In genomic region chr20:32285621-32286334, GRCh38 we compare ENCODE assay signal across 8 cellular contexts. TPM values are rescaled to one million over a fixed set of nuclear protein-coding genes. Genes with fewer than 3 reads are reported as not detected.
DNase-seq lines count a peak whose midpoint lies in the region; ATAC-seq, FAIRE-seq and TF ChIP-seq lines count a peak whose summit lies in the region.

No MANE protein-coding gene starts in this region.

- no peak overlapping the region for H3K4me2 ChIP-seq in HepG2 (ENCODE audit: low read depth, low read length)

- no peak for TF ChIP-seq POLR2A in HepG2 (IDR thresholded peaks at IDR 0.05; ENCODE audit: insufficient read depth in 1 of 2, low read depth in 2 of 2, low read length in 2 of 2)

- peak overlapping the region; percentile 20 for H3K27ac ChIP-seq in HepG2 (ENCODE audit: extremely low read length, insufficient read depth, low read length)

- peaks cover 17% of the 10 kb centered on the region for H3K79me2 ChIP-seq in HepG2 (ENCODE audit: insufficient read depth, low read length)

- no peaks in the 10 kb centered on the region for H3K9me3 ChIP-seq in HepG2 (ENCODE audit: low read length)

- WGBS in HepG2 (ENCODE audit: low lambda C conversion rate), result 98% methylated on average over 4 of the region's 4 CpGs

- H3K9ac ChIP-seq in HepG2 (ENCODE audit: insufficient read depth, low read depth, low read length), result no peak overlapping the region

- H3K36me3 ChIP-seq in HepG2 (replicated peaks in 1 of 2; ENCODE audit: control insufficient read depth in 1 of 2, insufficient read depth in 2 of 2, low read length in 2 of 2), result peaks cover 7 to 13% of the 10 kb centered on the region in 2 experiments; a peak in 4 of 5 replicates

- no TSS peak for BruUV-seq in HepG2 (replicated peaks; lab: Mats Ljungman, UMichigan)

- DNase-seq in CD1c-positive myeloid dendritic cell (ENCODE audit: extremely low spot score) (peak; percentile 18), HepG2 (ENCODE audit: low spot score) (no peak), NCI-H1930 (lab: John Stamatoyannopoulos, UW) (no peak), islet precursor cell (no peak), globus pallidus (ENCODE audit: low spot score) (no peak)
- DNase-seq in activated gamma-delta T cell treated with anti-CD3 and anti-CD28 coated beads, Interleukin-2, amount 50 U/mL, for 16 hours (ENCODE audit: low read depth), result peak; percentile 12

- H4K20me1 ChIP-seq in HepG2 (ENCODE audit: insufficient read depth, low read length), result no peaks in the 10 kb centered on the region

- peak; percentile 80 for ATAC-seq in GM19324 (IDR thresholded peaks at IDR 0.05; ENCODE audit: low FRiP score, unreplicated experiment)
- ATAC-seq in HG03571 (IDR thresholded peaks at IDR 0.05; ENCODE audit: unreplicated experiment), result peak; percentile 48
- ATAC-seq in HepG2, result no peak

- TF ChIP-seq RAD21 in HepG2 (CRISPR knock-in tag; IDR thresholded peaks at IDR 0.05), result no peak

- no peak for FAIRE-seq in HepG2 (lab: Jason Lieb, UNC)

- H3K4me3 ChIP-seq in HepG2 (replicated peaks in 1 of 3; ENCODE audit: insufficient read depth in 1 of 3, low read depth in 2 of 3, low read length in 3 of 3), result no peak overlapping the region

- intact Hi-C loops in HepG2 (cut with micrococcal nuclease; ENCODE audit: unreplicated experiment), result loop anchor here (5.0 kb wide), 2 partner anchors 43 to 78 kb away; partner anchors contain the start of genes PLAGL2 and POFUT1

- H3K4me1 ChIP-seq in HepG2 (ENCODE audit: insufficient read depth, low read length), result peaks cover 64% of the 10 kb centered on the region

- no peak for TF ChIP-seq CTCF in HepG2 (CRISPR knock-in tag; IDR thresholded peaks at IDR 0.05)

- CTCF ChIA-PET in HepG2 (lab: Yijun Ruan, JAX; ENCODE audit: low intra/inter-chr PET ratio, low total read pairs), result no interaction called here

- POLR2A ChIA-PET in HepG2 (lab: Yijun Ruan, JAX), result interaction anchor here (1.1 to 1.9 kb wide), 3 partner anchors 11 to 50 kb away, joined by 3 to 7 read pairs (median 3); no protein-coding TSS in a partner anchor

- in situ Hi-C loops in HepG2 (cut with HindIII; ENCODE audit: extremely low pct_ligation_motif_present, low pct_unique_long_range_greater_than_20kb), result no loop called here

- H2AFZ ChIP-seq in HepG2 (ENCODE audit: low read length), result no peak overlapping the region

- H3K27me3 ChIP-seq in HepG2 (ENCODE audit: control insufficient read depth in 1 of 2, insufficient read depth in 2 of 2, low read length in 2 of 2), result no peaks in the 10 kb centered on the region

- no peak for TF ChIP-seq EP300 in HepG2 (IDR thresholded peaks at IDR 0.05; ENCODE audit: low read depth in 2 of 2, low read length in 2 of 2)
- TF ChIP-seq EP300 in HepG2 (CRISPR knock-in tag; IDR thresholded peaks at IDR 0.05; ENCODE audit: borderline replicate concordance), result no peak

TF ChIP-seq in HepG2, 621 proteins besides CTCF, POLR2A, EP300 and RAD21 (continues in another document):
- TF ChIP-seq SP4 (CRISPR knock-in tag; IDR thresholded peaks at IDR 0.05) (0 out of 2 replicates have a peak, but pooled peaks have one; percentile 15), PTBP1 (IDR thresholded peaks at IDR 0.05; ENCODE audit: low read depth, low read length, poor library complexity, severe bottlenecking) (no peak), FOXP4 (CRISPR knock-in tag; IDR thresholded peaks at IDR 0.05) (no peak), SOX13 (IDR thresholded peaks at IDR 0.05) (no peak), SOX13 (CRISPR knock-in tag; conservative IDR thresholded peaks at IDR 0.05 in 1 of 2, IDR thresholded peaks at IDR 0.05 in 1 of 2) (peak in 1 of 2 experiments; percentile 6; a peak in 1 of 4 replicates), NFKBIZ (CRISPR knock-in tag; IDR thresholded peaks at IDR 0.05) (no peak), PAXIP1 (CRISPR knock-in tag; conservative IDR thresholded peaks at IDR 0.05) (0 out of 2 replicates have a peak, but pooled peaks have one; percentile 9), HMG20A (CRISPR knock-in tag; IDR thresholded peaks at IDR 0.05; ENCODE audit: borderline replicate concordance) (no peak), THYN1 (CRISPR knock-in tag; IDR thresholded peaks at IDR 0.05; ENCODE audit: borderline replicate concordance, low read depth) (no peak), SNRNP70 (IDR thresholded peaks at IDR 0.05; ENCODE audit: low read depth, low read length) (no peak), ZUFSP (CRISPR knock-in tag; IDR thresholded peaks at IDR 0.05; ENCODE audit: borderline replicate concordance) (no peak), PCBP1 (IDR thresholded peaks at IDR 0.05; ENCODE audit: borderline replicate concordance, low read depth, low read length) (no peak), ZNF292 (CRISPR knock-in tag; IDR thresholded peaks at IDR 0.05; ENCODE audit: borderline replicate concordance, low read depth) (no peak)

RNA-seq across cellular contexts. Expression of gene KIF3B, which starts 8.3 kb away (rescaled TPM):
- 28.8 and 36.4 TPM in 2 replicates for total RNA-seq in HepG2 (2016; rRNA removed; fragmentation: Illumina TruSeq; extraction: Trizol)
- total RNA-seq in HepG2 (2016; cell fraction: cytosol; rRNA removed; fragmentation: Illumina TruSeq; extraction: Trizol; ENCODE audit: low read depth), result 3.9 and 4.3 TPM in 2 replicates
- 28.4 and 33.3 TPM in 2 replicates for total RNA-seq in HepG2 (2016; cell fraction: insoluble cytoplasmic fraction; rRNA removed; fragmentation: Illumina TruSeq; extraction: Trizol)
- 16.8 and 18.5 TPM in 2 replicates for total RNA-seq in HepG2 (2016; cell fraction: membrane; rRNA removed; fragmentation: Illumina TruSeq; extraction: Trizol)
- 18.0 and 21.3 TPM in 2 replicates for total RNA-seq in HepG2 (2016; cell fraction: nucleus; rRNA removed; fragmentation: Illumina TruSeq; extraction: Trizol)
- polyA plus RNA-seq in HepG2 (2011; rRNA removed), result 20.2 and 23.6 TPM in 2 replicates
- 18.0 and 24.2 TPM in 2 replicates for polyA plus RNA-seq in HepG2 (2011; cell fraction: cytosol; rRNA removed)
- polyA plus RNA-seq in HepG2 (2011; cell fraction: nucleus; rRNA removed), result 7.7 and 10.1 TPM in 2 replicates
- polyA plus RNA-seq in HepG2 (2012), result 17.4 and 18.3 TPM in 2 replicates
- polyA plus RNA-seq in HepG2 (2016; cell fraction: cytosol; fragmentation: Illumina TruSeq; extraction: Trizol; ENCODE audit: low read depth), result 1.1 and 1.5 TPM in 2 replicates
- 28.7 and 29.5 TPM in 2 replicates for polyA plus RNA-seq in HepG2 (2016; cell fraction: insoluble cytoplasmic fraction; fragmentation: Illumina TruSeq; extraction: Trizol; ENCODE audit: low read depth)
- polyA plus RNA-seq in HepG2 (2016; cell fraction: membrane; fragmentation: Illumina TruSeq; extraction: Trizol; ENCODE audit: low read depth), result 7.8 and 8.4 TPM in 2 replicates
- polyA plus RNA-seq in HepG2 (2016; cell fraction: nucleus; fragmentation: Illumina TruSeq; extraction: Trizol; ENCODE audit: insufficient read depth, low read depth), result 21.9 and 25.1 TPM in 2 replicates
- 27.4 and 31.9 TPM in 2 replicates for polyA minus RNA-seq in HepG2 (2011; rRNA and poly(A)+ RNA removed; ENCODE audit: low replicate concordance)
- 17.6 and 21.7 TPM in 2 replicates for polyA minus RNA-seq in HepG2 (2011; cell fraction: cytosol; rRNA and poly(A)+ RNA removed)
- polyA minus RNA-seq in HepG2 (2011; cell fraction: nucleus; rRNA and poly(A)+ RNA removed), result 11.7 and 17.7 TPM in 2 replicates

Comparison
In these comparisons a context has a peak if more than half of its experiments do, and no peak if none do; other contexts are left out.
1. DNase-seq: peak in CD1c-positive myeloid dendritic cell (single experiment) and activated gamma-delta T cell treated with anti-CD3 and anti-CD28 coated beads, Interleukin-2, amount 50 U/mL, for 16 hours (single experiment); none in HepG2 (single experiment), NCI-H1930 (0 of 2), islet precursor cell (single experiment) and globus pallidus (single experiment).